20 cellular contexts compared by ENCODE assay signal in the genomic region with DNA sequence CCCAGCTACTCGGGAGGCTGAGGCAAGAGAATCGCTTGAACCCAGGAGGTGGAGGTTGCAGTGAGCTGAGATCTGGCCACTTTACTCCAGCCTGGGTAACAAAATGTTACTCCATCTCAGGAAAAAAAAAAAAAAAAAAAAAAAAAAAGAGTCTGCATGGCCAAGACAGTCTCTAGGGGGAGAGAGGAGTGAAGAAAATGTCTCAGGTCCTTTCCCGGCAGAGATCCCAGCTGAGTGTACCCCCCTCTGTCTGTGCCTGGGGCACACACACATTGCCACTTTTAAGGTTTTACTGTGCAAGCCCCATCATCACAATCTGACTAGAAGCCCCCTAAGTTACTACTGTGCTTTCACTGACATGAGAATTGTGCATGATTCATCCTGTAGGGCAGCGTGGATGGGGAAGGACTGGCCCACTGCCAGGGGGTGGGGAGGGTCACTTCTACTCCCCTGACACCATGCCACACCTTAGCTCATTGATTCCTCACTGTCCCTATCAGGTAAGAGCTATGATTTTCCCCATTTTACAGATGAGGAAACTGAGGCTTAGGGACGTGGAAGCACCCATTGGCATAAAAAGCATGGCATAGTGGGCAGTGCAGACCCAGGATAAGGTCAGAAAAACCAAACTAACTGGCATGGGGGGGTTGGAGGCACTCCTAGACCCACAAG.
DNase-seq lines count a peak whose midpoint lies in the region; ATAC-seq, FAIRE-seq and TF ChIP-seq lines count a peak whose summit lies in the region.
"Had no signal": no experiment of that assay in that cellular context is flagged by ENCODE, and none has a peak within 500 bp of the region (broad histone marks: within the 10 kb centered on the region; RNA-seq: fewer than 3 reads in every experiment).

No MANE protein-coding gene starts in this region.

- H3K23ac ChIP-seq in H1 (ENCODE audit: insufficient read length) = no peak overlapping the region
- H3K23ac ChIP-seq in mesenchymal stem cell (ENCODE audit: low read length in 2 of 2) = no peak overlapping the region

- H2BK120ac ChIP-seq in H1 (replicated peaks; ENCODE audit: low read depth, low read length) = no peak overlapping the region
- H2BK120ac ChIP-seq in mesenchymal stem cell (ENCODE audit: low read depth, low read length) = no peak overlapping the region

- H3K79me1 ChIP-seq in H1 (ENCODE audit: low read depth, low read length) (no peaks in the 10 kb centered on the region), mesenchymal stem cell (replicated peaks; ENCODE audit: low read length, poor library complexity, severe bottlenecking) (no peaks in the 10 kb centered on the region)

- no peak overlapping the region for H4K5ac ChIP-seq in H1 (ENCODE audit: insufficient read length, low read depth, low read length)

- no peak overlapping the region for H2BK12ac ChIP-seq in H1 (ENCODE audit: low read depth, low read length)
- H2BK12ac ChIP-seq in mesenchymal stem cell (ENCODE audit: low read length in 2 of 2) = peak overlapping the region in 1 of 2 experiments; percentile 27

- no peak for FAIRE-seq in H1 (lab: Jason Lieb, UNC)

- H3K14ac ChIP-seq in H1 (ENCODE audit: insufficient read length) = no peak overlapping the region
- H3K14ac ChIP-seq in mesenchymal stem cell (ENCODE audit: low read length in 2 of 2) = no peak overlapping the region

- H3K36me3 Mint-ChIP-seq in nephron progenitor cell (ENCODE audit: low read depth) = no peaks in the 10 kb centered on the region
- H3K36me3 Mint-ChIP-seq: naive thymus-derived CD8-positive, alpha-beta T cell; WTC11 had no signal

- H3K27ac Mint-ChIP-seq in nephron progenitor cell = no peak overlapping the region
- H3K27ac Mint-ChIP-seq: naive thymus-derived CD8-positive, alpha-beta T cell; WTC11 had no signal

- no peak overlapping the region for H4K91ac ChIP-seq in H1 (replicated peaks; ENCODE audit: insufficient read length, low read length)
- peak overlapping the region; percentile 53 for H4K91ac ChIP-seq in mesenchymal stem cell (ENCODE audit: low read length)

- H3K9me3 ChIP-seq in H1 (ENCODE audit: insufficient read depth in 2 of 2, low read depth in 1 of 2, low read length in 1 of 2) = no peaks in the 10 kb centered on the region
- H3K9me3 ChIP-seq in mesenchymal stem cell (ENCODE audit: control insufficient read depth, low read length) = no peaks in the 10 kb centered on the region
- H3K9me3 ChIP-seq in stomach = no peaks in the 10 kb centered on the region
- H3K9me3 ChIP-seq: ascending aorta, BLaER1, prostate gland had no signal

- H3K56ac ChIP-seq in H1 (replicated peaks; ENCODE audit: insufficient read length, low read depth, low read length) = no peak overlapping the region

- H2BK5ac ChIP-seq in H1 (ENCODE audit: low read depth, low read length) = no peak overlapping the region
- no peak overlapping the region for H2BK5ac ChIP-seq in mesenchymal stem cell (ENCODE audit: low read depth, low read length, poor library complexity, severe bottlenecking)

- WGBS in H1 (ENCODE audit: extremely low coverage in 1 of 2, insufficient coverage in 1 of 2, insufficient read length in 1 of 2, insufficient replicate concordance in 2 of 2, low coverage in 1 of 2, low lambda C conversion rate in 2 of 2, missing lambda C conversion rate in 1 of 2), 2 experiments = 91% methylated on average over 5 of the region's 5 CpGs; no CpG with 5 or more reads in 1 of the 2 experiments
- WGBS in mesenchymal stem cell = 44% methylated on average over 3 of the region's 5 CpGs
- WGBS in stomach, 5 donors = 66 to 82% (median 75%) methylated on average over 5 of the region's 5 CpGs

- no peaks in the 10 kb centered on the region for H3K9me3 Mint-ChIP-seq in nephron progenitor cell
- H3K9me3 Mint-ChIP-seq: naive thymus-derived CD8-positive, alpha-beta T cell; WTC11 had no signal

- ATAC-seq in GM18498 (IDR thresholded peaks at IDR 0.05; ENCODE audit: unreplicated experiment) (no peak), GM18858 (IDR thresholded peaks at IDR 0.05; ENCODE audit: unreplicated experiment) (no peak)
- ATAC-seq: naive thymus-derived CD8-positive, alpha-beta T cell had no signal

- H4K20me1 ChIP-seq in H1 (replicated peaks in 1 of 2; ENCODE audit: control insufficient read depth in 1 of 2, insufficient read depth in 2 of 2, low read length in 2 of 2) = no peaks in the 10 kb centered on the region

- in situ Hi-C loops in KBM-7 (cut with MboI; ENCODE audit: low pct_unique_long_range_greater_than_20kb, low sequenced_read_pairs) = loop anchor here (25.0 kb wide), 1 partner anchor 159 kb away; no protein-coding TSS in a partner anchor

- H2BK20ac ChIP-seq in H1 (ENCODE audit: low read length) = no peak overlapping the region

- H3K4me2 ChIP-seq in H1 (ENCODE audit: insufficient read depth in 1 of 2, low read depth in 2 of 2, low read length in 2 of 2) (no peak overlapping the region), mesenchymal stem cell (ENCODE audit: low read length, poor library complexity, severe bottlenecking) (no peak overlapping the region)

- no peaks in the 10 kb centered on the region for H3K23me2 ChIP-seq in H1 (ENCODE audit: low read depth, low read length)

- peaks cover 0 to 7% (median 2%) of the 10 kb centered on the region in 4 experiments; a peak in 2 of 7 replicates for H3K4me1 ChIP-seq in H1 (replicated peaks in 1 of 4; ENCODE audit: control insufficient read depth in 3 of 4, insufficient read depth in 4 of 4, low read length in 3 of 4)
- peaks cover 2% of the 10 kb centered on the region for H3K4me1 ChIP-seq in mesenchymal stem cell (ENCODE audit: control insufficient read depth, insufficient read depth, low read depth, low read length)
- H3K4me1 ChIP-seq in stomach = peaks cover 20 to 42% (median 30%) of the 10 kb centered on the region in 4 donors
- H3K4me1 ChIP-seq: ascending aorta, prostate gland had no signal

- no peak for TF ChIP-seq EP300 in H1 (IDR thresholded peaks at IDR 0.05; ENCODE audit: borderline replicate concordance in 1 of 2, low read depth in 2 of 2, low read length in 2 of 2)
- TF ChIP-seq EP300 in stomach (IDR thresholded peaks at IDR 0.05) = no peak

- H3K27ac ChIP-seq in H1 (ENCODE audit: low read depth, low read length) = no peak overlapping the region
- H3K27ac ChIP-seq in mesenchymal stem cell (ENCODE audit: low read length, poor library complexity, severe bottlenecking) = no peak overlapping the region
- H3K27ac ChIP-seq in stomach = peak overlapping the region in 1 of 5 donors; percentile 62
- H3K27ac ChIP-seq: ascending aorta, BLaER1 had no signal

- H3K4ac ChIP-seq in H1 (replicated peaks; ENCODE audit: insufficient read length, low read depth, low read length) (no peak overlapping the region), mesenchymal stem cell (ENCODE audit: low read depth in 1 of 2, low read length in 2 of 2) (peak overlapping the region in 1 of 2 experiments; percentile 27)

- H3K4me3 Mint-ChIP-seq in nephron progenitor cell = no peak overlapping the region
- H3K4me3 Mint-ChIP-seq: naive thymus-derived CD8-positive, alpha-beta T cell; WTC11 had no signal

- intact Hi-C loops in stomach (cut with DNase I; ENCODE audit: low total_unique reads) = loop anchor here (5.0 kb wide), 1 partner anchor 159 kb away; no protein-coding TSS in a partner anchor

- H4K8ac ChIP-seq in H1 (ENCODE audit: extremely low read depth, insufficient read depth, low read length) (no peak overlapping the region), mesenchymal stem cell (ENCODE audit: low read length) (no peak overlapping the region)

- H2AK5ac ChIP-seq in H1 (ENCODE audit: low read depth, low read length) (no peak overlapping the region), mesenchymal stem cell (ENCODE audit: low read length, severe bottlenecking) (no peak overlapping the region)

- DNase-seq in EH (ENCODE audit: low read depth) (peak; percentile 12), KBM-7 (peak; percentile 32), H1 (ENCODE audit: low read depth in 1 of 2, low spot score in 2 of 2) (no peak), mesenchymal stem cell (peak; percentile 24), nephron progenitor cell (no peak), stomach (no peak)
- DNase-seq: activated naive CD4-positive, alpha-beta T cell; dorsolateral prefrontal cortex; naive thymus-derived CD8-positive, alpha-beta T cell; NCI-H2081; NCI-H82; stimulated activated CD4-positive, alpha-beta T cell treated with anti-CD3 and anti-CD28 coated beads, Interleukin-15, amount 100 ng/mL, for 24 hours; substantia nigra; T-helper 1 cell had no signal

- H2AFZ ChIP-seq in H1 (ENCODE audit: low read length) (no peak overlapping the region), mesenchymal stem cell (ENCODE audit: low read depth, low read length) (no peak overlapping the region)

- H3K36me3 ChIP-seq in H1 (ENCODE audit: control insufficient read depth in 2 of 4, insufficient read depth in 4 of 4, low read length in 3 of 4) (no peaks in the 10 kb centered on the region), mesenchymal stem cell (ENCODE audit: control insufficient read depth in 1 of 2, insufficient read depth in 2 of 2, low read depth in 1 of 2, low read length in 2 of 2) (no peaks in the 10 kb centered on the region), stomach (no peaks in the 10 kb centered on the region)
- H3K36me3 ChIP-seq: ascending aorta, BLaER1, prostate gland had no signal

- no peaks in the 10 kb centered on the region for H3K79me2 ChIP-seq in H1 (ENCODE audit: control insufficient read depth in 1 of 2, insufficient read depth in 2 of 2, low read length in 2 of 2)

- H3K4me3 ChIP-seq in H1 (ENCODE audit: extremely low read depth in 1 of 4, insufficient read depth in 2 of 4, low read depth in 3 of 4, low read length in 4 of 4) (no peak overlapping the region), mesenchymal stem cell (ENCODE audit: insufficient read depth in 1 of 2, low read depth in 1 of 2, low read length in 2 of 2) (no peak overlapping the region), stomach (no peak overlapping the region)
- H3K4me3 ChIP-seq: ascending aorta, BLaER1, dorsolateral prefrontal cortex, prostate gland had no signal

- H3K9ac ChIP-seq in H1 (replicated peaks in 1 of 4; ENCODE audit: extremely low read depth in 1 of 4, low read depth in 3 of 4, low read length in 3 of 4) = no peak overlapping the region
- H3K9ac ChIP-seq in mesenchymal stem cell (ENCODE audit: low read length) = no peak overlapping the region

- POLR2A ChIA-PET in H1 (lab: Charles Lee; ENCODE audit: partially characterized antibody) = interaction anchor here (0.7 kb wide), 1 partner anchor 25 kb away, joined by 3 read pairs; no protein-coding TSS in a partner anchor

- TF ChIP-seq CTCF in H1 (IDR thresholded peaks at IDR 0.05; ENCODE audit: control extremely low read depth in 1 of 3, insufficient read depth in 1 of 3, low read depth in 1 of 3, low read length in 3 of 3) = no peak
- TF ChIP-seq CTCF in nephron progenitor cell (IDR thresholded peaks at IDR 0.05) = no peak
- TF ChIP-seq CTCF in stomach (IDR thresholded peaks at IDR 0.05) = no peak

- H2BK15ac ChIP-seq in H1 (ENCODE audit: low read length) = no peak overlapping the region
- H2BK15ac ChIP-seq in mesenchymal stem cell (ENCODE audit: low read depth, poor library complexity, severe bottlenecking) = no peak overlapping the region

- H3K27me3 ChIP-seq in H1 (replicated peaks in 1 of 4; ENCODE audit: control insufficient read depth in 3 of 4, extremely low read depth in 1 of 4, insufficient read depth in 3 of 4, low read length in 3 of 4) = peaks cover 0 to 3% (median under 1%) of the 10 kb centered on the region in 4 experiments; a peak in 3 of 7 replicates
- H3K27me3 ChIP-seq in mesenchymal stem cell (ENCODE audit: control insufficient read depth in 1 of 2, insufficient read depth in 1 of 2, low read length in 2 of 2) = no peaks in the 10 kb centered on the region
- H3K27me3 ChIP-seq in stomach = peaks cover 0 to under 1% (median 0%) of the 10 kb centered on the region in 3 donors
- H3K27me3 ChIP-seq: ascending aorta, dorsolateral prefrontal cortex had no signal

- peaks cover 9% of the 10 kb centered on the region for H3K27me3 Mint-ChIP-seq in nephron progenitor cell (ENCODE audit: low read depth, poor library complexity)
- H3K27me3 Mint-ChIP-seq: naive thymus-derived CD8-positive, alpha-beta T cell had no signal

- peaks cover 9% of the 10 kb centered on the region for H3K4me1 Mint-ChIP-seq in nephron progenitor cell

- peak in 1 of 2 experiments; percentile 25; a peak in 2 of 4 replicates for TF ChIP-seq RAD21 in H1 (IDR thresholded peaks at IDR 0.05 in 1 of 2, conservative IDR thresholded peaks at IDR 0.05 in 1 of 2; ENCODE audit: low read depth in 2 of 2, low read length in 2 of 2)

- no peak for TF ChIP-seq POLR2A in H1 (IDR thresholded peaks at IDR 0.05; ENCODE audit: control extremely low read depth in 1 of 2, low read depth in 2 of 2, low read length in 2 of 2)
- no peak for TF ChIP-seq POLR2A in stomach (IDR thresholded peaks at IDR 0.05)

- CTCF ChIA-PET in H1 (lab: Charles Lee; ENCODE audit: partially characterized antibody) = interaction anchor here (0.7 to 5.1 kb wide), 11 partner anchors 25 to 187 kb away, joined by 3 to 46 read pairs (median 4); no protein-coding TSS in a partner anchor

- H3K18ac ChIP-seq in H1 (ENCODE audit: extremely low read depth, low read length) (no peak overlapping the region), mesenchymal stem cell (ENCODE audit: low read depth in 1 of 2, low read length in 2 of 2) (peak overlapping the region in 1 of 2 experiments; percentile 13)

Comparison
In these comparisons a context has a peak if more than half of its experiments do, and no peak if none do; other contexts are left out.
1. DNase-seq: peak in EH (single experiment), KBM-7 (single experiment) and mesenchymal stem cell (single experiment); none in H1 (0 of 2), nephron progenitor cell (single experiment) and stomach (single experiment).